2 cellular contexts compared by ENCODE assay signal in the genomic region with DNA sequence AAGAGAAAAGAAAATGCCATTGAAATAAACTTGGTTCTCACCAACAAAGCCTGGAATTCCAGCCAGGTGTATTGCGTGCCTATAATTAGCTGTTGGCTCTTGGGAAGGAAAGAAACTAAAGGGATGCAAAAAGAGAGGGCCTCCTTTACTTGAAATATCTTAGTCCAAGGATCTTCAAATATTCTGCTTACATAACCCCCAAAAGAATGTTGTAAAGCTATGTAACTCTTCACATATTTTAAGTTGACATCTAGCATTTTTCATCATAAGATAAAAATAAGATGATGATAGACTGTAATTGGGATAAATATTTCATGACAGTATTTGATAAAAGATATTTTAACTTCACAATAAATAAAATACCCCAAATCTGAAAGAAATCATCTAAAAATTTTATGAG.
TF ChIP-seq lines count a peak whose summit lies in the region.

No MANE protein-coding gene starts in this region.

TF ChIP-seq in SK-N-SH, 30 proteins besides CTCF, POLR2A, EP300 and RAD21:
- TF ChIP-seq TEAD4 (IDR thresholded peaks at IDR 0.05; ENCODE audit: borderline replicate concordance, insufficient read depth) (peak; percentile 79; the same call in 1 of the 2 replicates), TCF12 (IDR thresholded peaks at IDR 0.05) (peak; percentile 59), SIN3A (IDR thresholded peaks at IDR 0.05; ENCODE audit: borderline replicate concordance, low read depth, low read length) (no peak), MEF2A (IDR thresholded peaks at IDR 0.05; ENCODE audit: borderline replicate concordance, low read depth) (peak; percentile 50; the same call in 1 of the 2 replicates), NRF1 (IDR thresholded peaks at IDR 0.05; ENCODE audit: low read depth, low read length) (no peak), JUND (IDR thresholded peaks at IDR 0.05) (peak; percentile 49), NFIC (IDR thresholded peaks at IDR 0.05; ENCODE audit: borderline replicate concordance) (peak; percentile 37; the same call in 1 of the 2 replicates)
- TF ChIP-seq, protein P1, sequence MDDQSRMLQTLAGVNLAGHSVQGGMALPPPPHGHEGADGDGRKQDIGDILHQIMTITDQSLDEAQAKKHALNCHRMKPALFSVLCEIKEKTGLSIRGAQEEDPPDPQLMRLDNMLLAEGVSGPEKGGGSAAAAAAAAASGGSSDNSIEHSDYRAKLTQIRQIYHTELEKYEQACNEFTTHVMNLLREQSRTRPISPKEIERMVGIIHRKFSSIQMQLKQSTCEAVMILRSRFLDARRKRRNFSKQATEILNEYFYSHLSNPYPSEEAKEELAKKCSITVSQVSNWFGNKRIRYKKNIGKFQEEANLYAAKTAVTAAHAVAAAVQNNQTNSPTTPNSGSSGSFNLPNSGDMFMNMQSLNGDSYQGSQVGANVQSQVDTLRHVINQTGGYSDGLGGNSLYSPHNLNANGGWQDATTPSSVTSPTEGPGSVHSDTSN (IDR thresholded peaks at IDR 0.05), result peak; percentile 87

TF ChIP-seq in H1, 55 proteins besides CTCF, POLR2A, EP300 and RAD21:
- TF ChIP-seq EZH2 (IDR thresholded peaks at IDR 0.05; ENCODE audit: low read depth, low read length, severe bottlenecking) (no peak), TEAD4 (IDR thresholded peaks at IDR 0.05; ENCODE audit: low read depth, low read length) (peak; percentile 21; the same call in 1 of the 2 replicates)
